8 cellular contexts compared by ENCODE assay signal in genomic region chr1:235127203-235127602, GRCh38. TPM values are rescaled to one million over a fixed set of nuclear protein-coding genes. Genes with fewer than 3 reads are reported as not detected.
DNase-seq lines count a peak whose midpoint lies in the region; ATAC-seq and TF ChIP-seq lines count a peak whose summit lies in the region.

No MANE protein-coding gene starts in this region.

- H4K8ac ChIP-seq in mesenchymal stem cell (ENCODE audit: low read length), result no peak overlapping the region

- no peak overlapping the region for H2BK5ac ChIP-seq in mesenchymal stem cell (ENCODE audit: low read depth, low read length, poor library complexity, severe bottlenecking)

- H3K27me3 ChIP-seq in right atrium auricular region, result no peaks in the 10 kb centered on the region
- no peaks in the 10 kb centered on the region for H3K27me3 ChIP-seq in body of pancreas
- no peaks in the 10 kb centered on the region for H3K27me3 ChIP-seq in mesenchymal stem cell (ENCODE audit: control insufficient read depth in 1 of 2, insufficient read depth in 1 of 2, low read length in 2 of 2)
- H3K27me3 ChIP-seq in aorta (ENCODE audit: control insufficient read depth in 1 of 2, insufficient read depth in 2 of 2, low read length in 1 of 2), result no peaks in the 10 kb centered on the region

- H4K91ac ChIP-seq in mesenchymal stem cell (ENCODE audit: low read length), result no peak overlapping the region

- TF ChIP-seq CTCF in right atrium auricular region (IDR thresholded peaks at IDR 0.05) (no peak), body of pancreas (IDR thresholded peaks at IDR 0.05) (no peak)

- no peak overlapping the region for H2BK120ac ChIP-seq in mesenchymal stem cell (ENCODE audit: low read depth, low read length)

- H2BK12ac ChIP-seq in mesenchymal stem cell (ENCODE audit: low read length in 2 of 2), result no peak overlapping the region

- H2BK15ac ChIP-seq in mesenchymal stem cell (ENCODE audit: low read depth, poor library complexity, severe bottlenecking), result no peak overlapping the region

- intact Hi-C loops in cardiac septum (cut with DNase I), result no loop called here
- intact Hi-C loops in body of pancreas (cut with DNase I), result no loop called here
- intact Hi-C loops in aorta (cut with DNase I), result no loop called here

- H3K23ac ChIP-seq in mesenchymal stem cell (ENCODE audit: low read length in 2 of 2), result no peak overlapping the region

- no peak for TF ChIP-seq POLR2A in body of pancreas (IDR thresholded peaks at IDR 0.05)

- 11 to 13% methylated on average over 4 of the region's 4 CpGs for WGBS in body of pancreas, 2 donors
- WGBS in mesenchymal stem cell, result 35% methylated on average over 3 of the region's 4 CpGs
- WGBS in aorta, 2 donors, result 24 to 30% methylated on average over 4 of the region's 4 CpGs

- no peak overlapping the region for H3K18ac ChIP-seq in mesenchymal stem cell (ENCODE audit: low read depth in 1 of 2, low read length in 2 of 2)

- peaks cover 1% of the 10 kb centered on the region for H3K79me1 ChIP-seq in mesenchymal stem cell (replicated peaks; ENCODE audit: low read length, poor library complexity, severe bottlenecking)

- in situ Hi-C loops in KBM-7 (cut with MboI; ENCODE audit: low pct_unique_long_range_greater_than_20kb, low sequenced_read_pairs), result no loop called here

- no peak overlapping the region for H3K14ac ChIP-seq in mesenchymal stem cell (ENCODE audit: low read length in 2 of 2)

- H3K9ac ChIP-seq in mesenchymal stem cell (ENCODE audit: low read length), result peak overlapping the region; percentile 99

- H3K4me3 ChIP-seq in right atrium auricular region (peak overlapping the region; percentile 93 to 94), body of pancreas (peak overlapping the region; percentile 81 to 88), mesenchymal stem cell (ENCODE audit: insufficient read depth in 1 of 2, low read depth in 1 of 2, low read length in 2 of 2) (peak overlapping the region in 1 of 2 experiments; percentile 92), aorta (ENCODE audit: low read length in 2 of 2) (peak overlapping the region; percentile 75 to 76)

- H3K36me3 ChIP-seq in right atrium auricular region (peaks cover 8% of the 10 kb centered on the region), body of pancreas (replicated peaks in 1 of 2; ENCODE audit: insufficient read depth in 1 of 2, low read depth in 2 of 2) (no peaks in the 10 kb centered on the region), mesenchymal stem cell (ENCODE audit: control insufficient read depth in 1 of 2, insufficient read depth in 2 of 2, low read depth in 1 of 2, low read length in 2 of 2) (peaks cover 16 to 35% of the 10 kb centered on the region in 2 experiments), aorta (ENCODE audit: control insufficient read depth in 1 of 2, insufficient read depth in 2 of 2, low read length in 1 of 2) (no peaks in the 10 kb centered on the region)

- H2AFZ ChIP-seq in mesenchymal stem cell (ENCODE audit: low read depth, low read length), result no peak overlapping the region

- no peak overlapping the region for H2AK5ac ChIP-seq in mesenchymal stem cell (ENCODE audit: low read length, severe bottlenecking)

- DNase-seq in right atrium auricular region (ENCODE audit: low spot score) (no peak), cardiac septum (ENCODE audit: low spot score) (no peak), body of pancreas (no peak), mesenchymal stem cell (peak; percentile 26), aorta (no peak), KBM-7 (no peak), retina (no peak), AML-193 (lab: John Stamatoyannopoulos, UW) (no peak)

- H3K4me1 ChIP-seq in right atrium auricular region, result peaks cover 0 to 32% of the 10 kb centered on the region in 2 donors
- peaks cover 20% of the 10 kb centered on the region for H3K4me1 ChIP-seq in body of pancreas
- peaks cover 3% of the 10 kb centered on the region for H3K4me1 ChIP-seq in mesenchymal stem cell (ENCODE audit: control insufficient read depth, insufficient read depth, low read depth, low read length)
- H3K4me1 ChIP-seq in aorta (ENCODE audit: control insufficient read depth in 1 of 2, insufficient read depth in 2 of 2, low read length in 2 of 2), result peaks cover 0 to 3% of the 10 kb centered on the region in 2 donors

- ATAC-seq in body of pancreas, result no peak
- no peak for ATAC-seq in aorta (ENCODE audit: low FRiP score)

- no peaks in the 10 kb centered on the region for H3K9me3 ChIP-seq in right atrium auricular region
- H3K9me3 ChIP-seq in body of pancreas, result no peaks in the 10 kb centered on the region
- no peaks in the 10 kb centered on the region for H3K9me3 ChIP-seq in mesenchymal stem cell (ENCODE audit: control insufficient read depth, low read length)
- no peaks in the 10 kb centered on the region for H3K9me3 ChIP-seq in aorta (ENCODE audit: control insufficient read depth, low read length)

- no peak overlapping the region for H3K4ac ChIP-seq in mesenchymal stem cell (ENCODE audit: low read depth in 1 of 2, low read length in 2 of 2)

- H3K27ac ChIP-seq in right atrium auricular region (peak overlapping the region in 1 of 2 donors; percentile 92), body of pancreas (peak overlapping the region in 1 of 4 donors; percentile 76), mesenchymal stem cell (ENCODE audit: low read length, poor library complexity, severe bottlenecking) (no peak overlapping the region), aorta (ENCODE audit: low read depth in 1 of 2, low read length in 2 of 2) (no peak overlapping the region)

- H3K4me2 ChIP-seq in mesenchymal stem cell (ENCODE audit: low read length, poor library complexity, severe bottlenecking), result peak overlapping the region; percentile 83

RNA-seq across cellular contexts. Expression of gene TOMM20, which starts 1.4 kb away (rescaled TPM):
- total RNA-seq in right atrium auricular region, result 10 to 100 TPM; 70.2 to 83.5 TPM
- total RNA-seq in cardiac septum, result 81.9 TPM
- 10 to 100 TPM; 54.7 to 75.2 TPM for total RNA-seq in body of pancreas
- polyA plus RNA-seq in mesenchymal stem cell (2013, experiment 1 of 2), result 99.5 TPM
- polyA plus RNA-seq in mesenchymal stem cell (2013, experiment 2 of 2), result 104 TPM
- 10 to 100 TPM; 77.3 to 78.1 TPM for total RNA-seq in aorta
- polyA plus RNA-seq in aorta, result 10 to 100 TPM; 69.8 to 97.5 TPM

RNA-seq across cellular contexts. Expression of gene RBM34, which starts 33.8 kb away (rescaled TPM):
- 10 to 100 TPM; 33.5 to 43.7 TPM for total RNA-seq in right atrium auricular region
- 48.8 TPM for total RNA-seq in cardiac septum
- total RNA-seq in body of pancreas, result 10 to 100 TPM; 13.2 to 26.2 TPM
- polyA plus RNA-seq in mesenchymal stem cell (2013, experiment 1 of 2), result 99.8 TPM
- 93.1 TPM for polyA plus RNA-seq in mesenchymal stem cell (2013, experiment 2 of 2)
- 10 to 100 TPM; 51.8 to 57.7 TPM for total RNA-seq in aorta
- polyA plus RNA-seq in aorta, result 10 to 100 TPM; 51.0 to 71.7 TPM
